ENCODE assay signal across 1 cellular context in the genomic region with DNA sequence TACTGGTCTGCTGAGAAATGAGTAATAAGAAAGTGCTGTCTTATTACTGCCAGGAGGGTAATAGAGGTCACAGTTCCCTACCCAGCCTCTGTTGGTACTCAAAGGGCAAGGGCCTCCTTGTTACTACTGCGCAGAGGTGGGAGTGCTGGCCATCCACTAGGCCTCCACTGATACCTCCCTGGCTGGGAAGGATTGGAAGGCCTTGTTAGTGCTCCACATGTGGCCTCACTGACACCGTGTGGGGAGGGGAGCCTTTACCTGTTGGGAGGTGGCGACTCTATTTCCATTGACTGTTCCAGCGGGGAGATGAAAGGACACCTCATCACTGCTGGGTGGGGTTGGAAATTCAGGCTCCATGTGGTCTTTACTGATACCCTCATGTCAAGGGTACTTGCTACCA.
TF ChIP-seq lines count a peak whose summit lies in the region.

No MANE protein-coding gene starts in this region.

TF ChIP-seq in H1, 55 proteins besides CTCF, POLR2A, EP300 and RAD21:
- TF ChIP-seq CTBP2 (IDR thresholded peaks at IDR 0.05; ENCODE audit: borderline replicate concordance, insufficient read depth, insufficient read length, low read length) (no peak), HDAC6 (IDR thresholded peaks at IDR 0.05; ENCODE audit: low read depth, low read length) (no peak), CBX8 (IDR thresholded peaks at IDR 0.05; ENCODE audit: borderline replicate concordance, low read depth, low read length) (no peak), JUND (IDR thresholded peaks at IDR 0.05; ENCODE audit: low read length) (no peak), NANOG (IDR thresholded peaks at IDR 0.05; ENCODE audit: insufficient read depth, low read depth, low read length, poor library complexity, severe bottlenecking) (no peak), BACH1 (IDR thresholded peaks at IDR 0.05; ENCODE audit: low read length) (no peak)
TF ChIP-seq in H1: peak in this region for 0.
